8 cellular contexts compared by ENCODE assay signal in the genomic region with DNA sequence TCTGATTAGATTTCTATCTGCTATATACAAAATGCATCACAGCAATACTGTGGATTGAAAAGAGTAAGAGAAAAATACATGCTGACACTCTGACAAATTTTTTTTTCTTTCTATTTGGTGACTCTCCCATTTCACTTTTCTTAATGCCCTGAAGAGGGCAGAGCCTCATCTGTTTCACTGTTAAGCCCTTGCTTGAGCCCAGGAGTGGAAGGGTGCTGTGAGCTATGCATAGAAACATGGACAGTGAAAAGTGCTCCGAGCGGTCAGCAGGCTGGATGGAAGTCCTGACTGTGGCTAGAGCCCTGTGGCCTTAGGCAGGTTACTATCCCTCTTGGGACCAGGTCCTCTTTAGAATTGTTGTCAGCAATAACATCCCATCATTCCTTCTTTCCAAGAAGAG. TPM values are rescaled to one million over a fixed set of nuclear protein-coding genes. Genes with fewer than 3 reads are reported as not detected.
A peak's percentile ranks its signal among the peaks of the same experiment; 100 is the strongest.
DNase-seq lines count a peak whose midpoint lies in the region; ATAC-seq and TF ChIP-seq lines count a peak whose summit lies in the region.

No MANE protein-coding gene starts in this region.

- H3K27ac Mint-ChIP-seq in mesothelial cell of epicardium, result no peak overlapping the region

- peak; percentile 51 for TF ChIP-seq CTCF in BJ (IDR thresholded peaks at IDR 0.05; ENCODE audit: insufficient read depth, low read depth, low read length)
- TF ChIP-seq CTCF in WERI-Rb-1 (IDR thresholded peaks at IDR 0.05; ENCODE audit: low read depth, low read length), result peak; percentile 33; the same call in 1 of the 2 replicates
- no peak for TF ChIP-seq CTCF in mesothelial cell of epicardium (IDR thresholded peaks at IDR 0.05; ENCODE audit: unreplicated experiment)

- H3K27ac ChIP-seq in WERI-Rb-1, result no peak overlapping the region

- no peaks in the 10 kb centered on the region for H3K4me1 Mint-ChIP-seq in mesothelial cell of epicardium

- H3K27me3 Mint-ChIP-seq in mesothelial cell of epicardium (ENCODE audit: low read depth), result no peaks in the 10 kb centered on the region

- H3K4me3 ChIP-seq in BJ (ENCODE audit: low read depth, low read length) (no peak overlapping the region), WERI-Rb-1 (ENCODE audit: low read depth, low read length) (no peak overlapping the region)

- H3K36me3 ChIP-seq in BJ (ENCODE audit: control insufficient read depth, insufficient read depth, low read length) (peaks cover 10% of the 10 kb centered on the region), WERI-Rb-1 (peaks cover 75% of the 10 kb centered on the region)

- no peak for ATAC-seq in GM18861 (IDR thresholded peaks at IDR 0.05; ENCODE audit: unreplicated experiment)

- POLR2A ChIA-PET in BJ (lab: Charles Lee), result no interaction called here

- H3K9me3 Mint-ChIP-seq in mesothelial cell of epicardium, result no peaks in the 10 kb centered on the region

- CTCF ChIA-PET in BJ (lab: Yijun Ruan, JAX), result interaction anchor here (0.6 to 2.7 kb wide), 7 partner anchors 8 to 191 kb away, joined by 3 to 9 read pairs (median 4); a partner anchor contains a TSS

- H3K36me3 Mint-ChIP-seq in mesothelial cell of epicardium, result peaks cover 33% of the 10 kb centered on the region

- H3K27me3 ChIP-seq in BJ (ENCODE audit: control insufficient read depth, insufficient read depth, low read length) (no peaks in the 10 kb centered on the region), WERI-Rb-1 (ENCODE audit: insufficient read depth, low read depth, severe bottlenecking) (no peaks in the 10 kb centered on the region)

- H3K9me3 ChIP-seq in WERI-Rb-1 (ENCODE audit: severe bottlenecking), result no peaks in the 10 kb centered on the region

- H3K4me3 Mint-ChIP-seq in mesothelial cell of epicardium, result no peak overlapping the region

- DNase-seq in BJ (ENCODE audit: low read depth) (no peak), HT-29 (ENCODE audit: low spot score) (peak; percentile 49), WERI-Rb-1 (no peak), inferior parietal cortex (ENCODE audit: extremely low spot score) (peak; percentile 19), mesothelial cell of epicardium (ENCODE audit: low spot score in 2 of 2, unreplicated experiment in 2 of 2) (no peak), NCI-H1694 (lab: John Stamatoyannopoulos, UW) (no peak), NCI-H146 treated with DMSO at 0.1 percent for 48 hours (lab: John Stamatoyannopoulos, UW; ENCODE audit: unreplicated experiment) (no peak)

RNA-seq across cellular contexts. Expression of a gene that starts 17.4 kb away (rescaled TPM):
- 21.7 and 44.4 TPM in 2 replicates for polyA plus RNA-seq in BJ (2011; rRNA removed)
- polyA minus RNA-seq in BJ (2011; rRNA and poly(A)+ RNA removed), result 20.4 and 20.9 TPM in 2 replicates
- total RNA-seq in HT-29 (2014; rRNA removed; shearing (Covaris generic)), result 112 and 122 TPM in 2 replicates
- 75.1 to 79.6 TPM (median 78.7 TPM) in 3 replicates for total RNA-seq in mesothelial cell of epicardium

Comparison
In these comparisons a context has a peak if more than half of its experiments do, and no peak if none do; other contexts are left out.
1. DNase-seq: peak in HT-29 (single experiment) and inferior parietal cortex (single experiment); none in BJ (single experiment), WERI-Rb-1 (single experiment), mesothelial cell of epicardium (0 of 2), NCI-H1694 (single experiment) and NCI-H146 treated with DMSO at 0.1 percent for 48 hours (single experiment).